8 cellular contexts compared by ENCODE assay signal in genomic region chr15:64686130-64686735, GRCh38.
A peak's percentile ranks its signal among the peaks of the same experiment; 100 is the strongest.
DNase-seq lines count a peak whose midpoint lies in the region; ATAC-seq, FAIRE-seq and TF ChIP-seq lines count a peak whose summit lies in the region.

No MANE protein-coding gene starts in this region.

- peaks cover 46% of the 10 kb centered on the region for H3K36me3 Mint-ChIP-seq in activated T-helper 1 cell treated with anti-CD3 and anti-CD28 coated beads, Interleukin-12 subunit alpha, Interleukin-12 subunit beta, Interleukin-2, Interleukin-4 antibody, amounts not matched to agents 30 ng/mL and 10 ng/mL and 1 ng/mL, durations not matched to agents 14 hours and 24 hours and 36 hours (ENCODE audit: low read depth)

- no peak overlapping the region for H3K4me3 Mint-ChIP-seq in activated T-helper 1 cell treated with anti-CD3 and anti-CD28 coated beads, Interleukin-12 subunit alpha, Interleukin-12 subunit beta, Interleukin-2, Interleukin-4 antibody, amounts not matched to agents 30 ng/mL and 10 ng/mL and 1 ng/mL, durations not matched to agents 14 hours and 24 hours and 36 hours

- H3K9me3 ChIP-seq in DOHH2 (ENCODE audit: control insufficient read depth, insufficient read depth, low read length) (no peaks in the 10 kb centered on the region), testis (no peaks in the 10 kb centered on the region)

- H3K4me2 ChIP-seq in DOHH2 (ENCODE audit: low read length), result no peak overlapping the region

- H3K27me3 Mint-ChIP-seq in activated T-helper 1 cell treated with anti-CD3 and anti-CD28 coated beads, Interleukin-12 subunit alpha, Interleukin-12 subunit beta, Interleukin-2, Interleukin-4 antibody, amounts not matched to agents 30 ng/mL and 10 ng/mL and 1 ng/mL, durations not matched to agents 14 hours and 24 hours and 36 hours (ENCODE audit: insufficient read depth), result no peaks in the 10 kb centered on the region

- no peaks in the 10 kb centered on the region for H3K79me2 ChIP-seq in DOHH2 (ENCODE audit: control insufficient read depth, low read length)

- intact Hi-C loops in activated T-helper 1 cell treated with anti-CD3 and anti-CD28 coated beads, Interleukin-12 subunit alpha, Interleukin-12 subunit beta, Interleukin-2, Interleukin-4 antibody, amounts not matched to agents 30 ng/mL and 10 ng/mL and 1 ng/mL, durations not matched to agents 14 hours and 24 hours and 36 hours (cut with micrococcal nuclease), result loop anchor here (1.0 kb wide), 1 partner anchor 42 kb away; no protein-coding TSS in a partner anchor
- intact Hi-C loops in testis (cut with DNase I; ENCODE audit: low total_unique reads), result loop anchor here (2.0 to 10.0 kb wide), 2 partner anchors 43 to 261 kb away; no protein-coding TSS in a partner anchor

- H3F3A ChIP-seq in DOHH2 (ENCODE audit: control insufficient read depth, insufficient read depth), result no peaks in the 10 kb centered on the region

- H3K27me3 ChIP-seq in DOHH2 (ENCODE audit: control insufficient read depth, low read length) (no peaks in the 10 kb centered on the region), testis (no peaks in the 10 kb centered on the region)

- TF ChIP-seq CTCF in DOHH2 (IDR thresholded peaks at IDR 0.05; ENCODE audit: low read depth, low read length, poor library complexity, severe bottlenecking) (peak; percentile 80), testis (IDR thresholded peaks at IDR 0.05) (peak; percentile 68 to 84 (median 82))

- no peaks in the 10 kb centered on the region for H3K9me2 ChIP-seq in DOHH2 (replicated peaks; ENCODE audit: control insufficient read depth, low read length)

- peak; percentile 88 for FAIRE-seq in A204.1 (lab: Jason Lieb, UNC)

- H3K4me1 ChIP-seq in DOHH2 (ENCODE audit: control insufficient read depth, low read length), result no peaks in the 10 kb centered on the region
- H3K4me1 ChIP-seq in testis, result peaks cover 41% of the 10 kb centered on the region

- H3K4me1 Mint-ChIP-seq in activated T-helper 1 cell treated with anti-CD3 and anti-CD28 coated beads, Interleukin-12 subunit alpha, Interleukin-12 subunit beta, Interleukin-2, Interleukin-4 antibody, amounts not matched to agents 30 ng/mL and 10 ng/mL and 1 ng/mL, durations not matched to agents 14 hours and 24 hours and 36 hours (ENCODE audit: low read depth), result no peaks in the 10 kb centered on the region

- peak overlapping the region; percentile 56 for H3K27ac Mint-ChIP-seq in activated T-helper 1 cell treated with anti-CD3 and anti-CD28 coated beads, Interleukin-12 subunit alpha, Interleukin-12 subunit beta, Interleukin-2, Interleukin-4 antibody, amounts not matched to agents 30 ng/mL and 10 ng/mL and 1 ng/mL, durations not matched to agents 14 hours and 24 hours and 36 hours

- peak; percentile 27 for DNase-seq in NCI-H1092 treated with DMSO at 0.1 percent for 48 hours (lab: John Stamatoyannopoulos, UW)
- no peak for DNase-seq in activated T-helper 1 cell treated with anti-CD3 and anti-CD28 coated beads, Interleukin-12 subunit alpha, Interleukin-12 subunit beta, Interleukin-2, Interleukin-4 antibody, amounts not matched to agents 30 ng/mL and 10 ng/mL and 1 ng/mL, durations not matched to agents 14 hours and 24 hours and 36 hours (ENCODE audit: low spot score)
- DNase-seq in iPS-NIHi11 (ENCODE audit: low spot score), result peak; percentile 41
- no peak for DNase-seq in testis
- no peak for DNase-seq in activated CD4-positive, CD25-positive, alpha-beta regulatory T cell (lab: John Stamatoyannopoulos, UW)

- H4K20me1 ChIP-seq in DOHH2 (ENCODE audit: control insufficient read depth, insufficient read depth, low read depth, low read length), result no peaks in the 10 kb centered on the region

- H3K27ac ChIP-seq in DOHH2 (ENCODE audit: low read depth, low read length) (no peak overlapping the region), testis (no peak overlapping the region)

- no peaks in the 10 kb centered on the region for H3K9me3 Mint-ChIP-seq in activated T-helper 1 cell treated with anti-CD3 and anti-CD28 coated beads, Interleukin-12 subunit alpha, Interleukin-12 subunit beta, Interleukin-2, Interleukin-4 antibody, amounts not matched to agents 30 ng/mL and 10 ng/mL and 1 ng/mL, durations not matched to agents 14 hours and 24 hours and 36 hours

- H3K36me3 ChIP-seq in DOHH2 (ENCODE audit: control insufficient read depth, low read length), result peaks cover 61% of the 10 kb centered on the region
- no peaks in the 10 kb centered on the region for H3K36me3 ChIP-seq in testis (ENCODE audit: low read depth, missing control alignments)

- no peak for TF ChIP-seq POLR2A in testis (IDR thresholded peaks at IDR 0.05)

- H3K4me3 ChIP-seq in DOHH2 (ENCODE audit: low read length) (no peak overlapping the region), testis (no peak overlapping the region)

- WGBS in testis, 2 donors, result 73 to 74% methylated on average over 10 of the region's 10 CpGs

- no peak for ATAC-seq in GM19463 (IDR thresholded peaks at IDR 0.05; ENCODE audit: unreplicated experiment)

Comparison
In these comparisons a context has a peak if more than half of its experiments do, and no peak if none do; other contexts are left out.
1. DNase-seq: peak in NCI-H1092 treated with DMSO at 0.1 percent for 48 hours (single experiment) and iPS-NIHi11 (single experiment); none in activated T-helper 1 cell treated with anti-CD3 and anti-CD28 coated beads, Interleukin-12 subunit alpha, Interleukin-12 subunit beta, Interleukin-2, Interleukin-4 antibody, amounts not matched to agents 30 ng/mL and 10 ng/mL and 1 ng/mL, durations not matched to agents 14 hours and 24 hours and 36 hours (single experiment), testis (single experiment) and activated CD4-positive, CD25-positive, alpha-beta regulatory T cell (0 of 4).